ENCODE assay signal across 22 cellular contexts in the genomic region with DNA sequence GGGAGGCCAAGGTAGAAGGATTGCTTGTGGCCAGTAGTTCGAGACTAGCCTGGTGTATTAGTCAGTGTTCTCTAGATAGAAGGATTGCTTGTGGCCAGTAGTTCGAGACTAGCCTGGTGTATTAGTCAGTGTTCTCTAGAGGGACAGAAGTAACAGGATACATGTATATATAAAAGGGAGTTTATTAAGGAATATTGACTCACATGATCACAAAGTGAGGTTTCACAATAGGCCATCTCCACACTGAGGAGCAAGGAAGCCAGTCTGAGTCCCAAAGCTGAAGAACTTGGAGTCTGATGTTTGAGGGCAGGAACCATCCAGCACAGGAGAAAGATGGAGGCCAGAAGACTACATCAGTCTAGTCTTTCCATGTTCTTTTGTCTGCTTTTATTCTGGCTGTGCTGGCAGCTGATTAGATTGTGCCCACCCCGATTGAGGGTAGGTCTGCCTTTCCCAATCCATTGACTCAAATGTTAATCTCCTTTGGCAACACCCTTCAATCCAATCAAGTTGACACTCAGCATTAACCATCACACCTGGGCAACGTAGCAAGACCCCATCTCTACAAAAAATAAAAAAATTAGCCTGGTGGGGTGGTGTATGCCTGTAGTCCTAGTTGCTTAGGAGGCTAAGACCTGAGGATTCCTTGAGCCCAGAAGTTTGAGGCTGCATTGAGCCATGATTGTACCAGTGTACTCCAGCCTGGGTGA. TPM values are rescaled to one million over a fixed set of nuclear protein-coding genes. Genes with fewer than 3 reads are reported as not detected.
DNase-seq lines count a peak whose midpoint lies in the region; ATAC-seq, FAIRE-seq and TF ChIP-seq lines count a peak whose summit lies in the region.
"Had no signal": no experiment of that assay in that cellular context is flagged by ENCODE, and none has a peak within 500 bp of the region (broad histone marks: within the 10 kb centered on the region; RNA-seq: fewer than 3 reads in every experiment).

No MANE protein-coding gene starts in this region.

- POLR2A ChIA-PET in PC-3 (lab: Charles Lee; ENCODE audit: unreplicated experiment) = no interaction called here

- H4K20me1 ChIP-seq in PC-3 (ENCODE audit: low read length) = no peaks in the 10 kb centered on the region
- H4K20me1 ChIP-seq in Karpas-422 (ENCODE audit: insufficient read depth, low read depth, low read length) = peaks cover 9% of the 10 kb centered on the region; the same call in 1 of the 2 replicates

- intact Hi-C loops in PC-3 (cut with micrococcal nuclease) = no loop called here

- no peak overlapping the region for H2BK120ac ChIP-seq in trophoblast cell (ENCODE audit: insufficient read depth, low read length, poor library complexity)

- no peak overlapping the region for H2AK5ac ChIP-seq in trophoblast cell (ENCODE audit: low read length)

- no peak overlapping the region for H3K4me3 Mint-ChIP-seq in activated T-cell treated with anti-CD3 and anti-CD28 coated beads, Interleukin-2, amount 50 U/mL, for 72 hours
- H3K4me3 Mint-ChIP-seq: activated CD4-positive, alpha-beta T cell treated with anti-CD3 and anti-CD28 coated beads for 36 hours; activated CD8-positive, alpha-beta memory T cell treated with anti-CD3 and anti-CD28 coated beads, Interleukin-2, amount 10 ng/mL, durations not matched to agents 7 days and 5 days; activated naive CD4-positive, alpha-beta T cell treated with anti-CD3 and anti-CD28 coated beads, Interleukin-2, amount 10 ng/mL, durations not matched to agents 7 days and 5 days; natural killer cell had no signal

- no peaks in the 10 kb centered on the region for H3K27me3 Mint-ChIP-seq in activated T-cell treated with anti-CD3 and anti-CD28 coated beads, Interleukin-2, amount 50 U/mL, for 72 hours (ENCODE audit: low read depth)
- H3K27me3 Mint-ChIP-seq: activated CD4-positive, alpha-beta T cell treated with anti-CD3 and anti-CD28 coated beads for 36 hours; activated CD8-positive, alpha-beta memory T cell treated with anti-CD3 and anti-CD28 coated beads, Interleukin-2, amount 10 ng/mL, durations not matched to agents 7 days and 5 days; activated naive CD4-positive, alpha-beta T cell treated with anti-CD3 and anti-CD28 coated beads, Interleukin-2, amount 10 ng/mL, durations not matched to agents 7 days and 5 days; CD4-positive, CD25-positive, alpha-beta regulatory T cell had no signal

- H3K36me3 ChIP-seq in PC-3 (ENCODE audit: low read depth, low read length) (no peaks in the 10 kb centered on the region), trophoblast cell (ENCODE audit: control insufficient read depth in 1 of 2, insufficient read depth in 2 of 2, low read length in 2 of 2) (no peaks in the 10 kb centered on the region), Karpas-422 (ENCODE audit: insufficient read depth, low read length) (no peaks in the 10 kb centered on the region)
- H3K36me3 ChIP-seq: ovary had no signal

- H3F3A ChIP-seq in PC-3 (ENCODE audit: low read length, unreplicated experiment) = no peaks in the 10 kb centered on the region

- no peak overlapping the region for H3K27ac ChIP-seq in PC-3 (ENCODE audit: low read length)
- H3K27ac ChIP-seq in trophoblast cell (ENCODE audit: low read depth, low read length) = no peak overlapping the region
- H3K27ac ChIP-seq in Karpas-422 (ENCODE audit: low read length) = no peak overlapping the region
- H3K27ac ChIP-seq: ovary had no signal

- H2AFZ ChIP-seq in PC-3 (ENCODE audit: low read length) = no peak overlapping the region
- H2AFZ ChIP-seq in trophoblast cell (ENCODE audit: insufficient read depth, low read length, poor library complexity) = no peak overlapping the region
- no peak overlapping the region for H2AFZ ChIP-seq in Karpas-422 (ENCODE audit: low read length)

- peak; percentile 43; the same call in 1 of the 2 replicates for ATAC-seq in PC-3
- ATAC-seq in activated T-cell treated with anti-CD3 and anti-CD28 coated beads, Interleukin-2, amount 50 U/mL, for 72 hours (replicated peaks in 1 of 2) = no peak
- ATAC-seq: activated CD4-positive, alpha-beta T cell treated with anti-CD3 and anti-CD28 coated beads for 36 hours; activated CD8-positive, alpha-beta memory T cell treated with anti-CD3 and anti-CD28 coated beads, Interleukin-2, amount 10 ng/mL, durations not matched to agents 7 days and 5 days; natural killer cell; stimulated activated naive CD8-positive, alpha-beta T cell treated with anti-CD3 and anti-CD28 coated beads, Interleukin-15, Interleukin-2, amounts not matched to agents 100 U/mL and 50 U/mL, for 24 hours had no signal

- no peak overlapping the region for H3K27ac Mint-ChIP-seq in activated T-cell treated with anti-CD3 and anti-CD28 coated beads, Interleukin-2, amount 50 U/mL, for 72 hours
- H3K27ac Mint-ChIP-seq: activated CD4-positive, alpha-beta T cell treated with anti-CD3 and anti-CD28 coated beads for 36 hours; activated CD8-positive, alpha-beta memory T cell treated with anti-CD3 and anti-CD28 coated beads, Interleukin-2, amount 10 ng/mL, durations not matched to agents 7 days and 5 days; activated naive CD4-positive, alpha-beta T cell treated with anti-CD3 and anti-CD28 coated beads, Interleukin-2, amount 10 ng/mL, durations not matched to agents 7 days and 5 days; natural killer cell had no signal

- no peaks in the 10 kb centered on the region for H3K79me1 ChIP-seq in trophoblast cell (ENCODE audit: low read length)

- no peaks in the 10 kb centered on the region for H3K27me3 ChIP-seq in PC-3 (ENCODE audit: low read length)
- no peaks in the 10 kb centered on the region for H3K27me3 ChIP-seq in trophoblast cell (ENCODE audit: insufficient read depth, low read length)
- no peaks in the 10 kb centered on the region for H3K27me3 ChIP-seq in Karpas-422 (ENCODE audit: low read length)
- H3K27me3 ChIP-seq: ovary had no signal

- H4K91ac ChIP-seq in trophoblast cell (ENCODE audit: low read depth, low read length) = no peak overlapping the region

- H3K79me2 ChIP-seq in PC-3 (ENCODE audit: low read length) = peaks cover 38% of the 10 kb centered on the region
- H3K79me2 ChIP-seq in trophoblast cell (ENCODE audit: control insufficient read depth, insufficient read depth, low read length, poor library complexity) = peaks cover 2% of the 10 kb centered on the region
- H3K79me2 ChIP-seq in Karpas-422 (ENCODE audit: low read length) = peaks cover 98% of the 10 kb centered on the region

- peak overlapping the region; percentile 55 for H3K4ac ChIP-seq in trophoblast cell (ENCODE audit: low read depth, low read length)

- H3K9ac ChIP-seq in PC-3 (ENCODE audit: low read length) (no peak overlapping the region), trophoblast cell (ENCODE audit: low read length) (no peak overlapping the region), Karpas-422 (ENCODE audit: low read length) (no peak overlapping the region)

- CTCF ChIA-PET in PC-3 (lab: Charles Lee) = no interaction called here

- H3K9me3 Mint-ChIP-seq in activated T-cell treated with anti-CD3 and anti-CD28 coated beads, Interleukin-2, amount 50 U/mL, for 72 hours = peaks cover 0 to 2% of the 10 kb centered on the region in 2 donors
- H3K9me3 Mint-ChIP-seq: activated naive CD4-positive, alpha-beta T cell treated with anti-CD3 and anti-CD28 coated beads, Interleukin-2, amount 10 ng/mL, durations not matched to agents 7 days and 5 days; CD4-positive, CD25-positive, alpha-beta regulatory T cell; natural killer cell had no signal

- H4K12ac ChIP-seq in trophoblast cell (ENCODE audit: low read depth, low read length) = no peak overlapping the region

- TF ChIP-seq CTCF in PC-3 (conservative IDR thresholded peaks at IDR 0.05; ENCODE audit: low read depth, low read length) = no peak

- H3K4me1 Mint-ChIP-seq in activated T-cell treated with anti-CD3 and anti-CD28 coated beads, Interleukin-2, amount 50 U/mL, for 72 hours (ENCODE audit: low read depth) = peaks cover 21% of the 10 kb centered on the region

- no CpG with 5 or more reads among the region's 4 CpGs for WGBS in trophoblast cell (ENCODE audit: extremely low coverage, insufficient coverage, insufficient read length)

- H2BK5ac ChIP-seq in trophoblast cell (ENCODE audit: low read depth, low read length, poor library complexity) = no peak overlapping the region

- no peak for TF ChIP-seq POLR2A in H54 (IDR thresholded peaks at IDR 0.05; ENCODE audit: low read depth, low read length)

- no peak for DNase-seq in H54 (ENCODE audit: insufficient read length, low spot score)
- no peak for DNase-seq in PC-3
- DNase-seq in fibroblast of gingiva (ENCODE audit: low read depth) = peak; percentile 49
- no peak for DNase-seq in trophoblast cell
- DNase-seq in activated T-cell treated with anti-CD3 and anti-CD28 coated beads, Interleukin-2, amount 50 U/mL, for 72 hours = no peak
- DNase-seq in Karpas-422 = no peak
- DNase-seq in C1 segment of cervical spinal cord (lab: John Stamatoyannopoulos, UW) = no peak
- DNase-seq: activated CD4-positive, alpha-beta T cell treated with anti-CD3 and anti-CD28 coated beads for 36 hours; activated CD8-positive, alpha-beta memory T cell treated with anti-CD3 and anti-CD28 coated beads, Interleukin-2, amount 10 ng/mL, durations not matched to agents 7 days and 5 days; activated naive CD4-positive, alpha-beta T cell treated with anti-CD3 and anti-CD28 coated beads, Interleukin-2, amount 10 ng/mL, durations not matched to agents 7 days and 5 days; aorta; caudate nucleus; CD4-positive, CD25-positive, alpha-beta regulatory T cell; head of caudate nucleus; KG1; MV-4-11; natural killer cell; NCI-H146; ovary; RPMI8226; stimulated activated CD4-positive, alpha-beta T cell treated with anti-CD3 and anti-CD28 coated beads, Interleukin-4, amount 100 ng/mL, for 4 hours; stimulated activated naive CD8-positive, alpha-beta T cell treated with anti-CD3 and anti-CD28 coated beads, Interleukin-15, Interleukin-2, amounts not matched to agents 100 U/mL and 50 U/mL, for 24 hours had no signal

- H3K9me3 ChIP-seq in PC-3 (ENCODE audit: low read length) = no peaks in the 10 kb centered on the region
- no peaks in the 10 kb centered on the region for H3K9me3 ChIP-seq in trophoblast cell (ENCODE audit: insufficient read depth, low read depth, low read length)
- no peaks in the 10 kb centered on the region for H3K9me3 ChIP-seq in Karpas-422 (ENCODE audit: low read length)
- H3K9me3 ChIP-seq: ovary had no signal

- no peak overlapping the region for H3K18ac ChIP-seq in trophoblast cell (ENCODE audit: low read length)

- BruUV-seq in PC-3 (replicated peaks; lab: Mats Ljungman, UMichigan) = no TSS peak

- H4K8ac ChIP-seq in trophoblast cell (ENCODE audit: low read depth, low read length) = no peak overlapping the region

- H3K4me3 ChIP-seq in PC-3 (ENCODE audit: low read length) = no peak overlapping the region
- H3K4me3 ChIP-seq in trophoblast cell (ENCODE audit: low read depth, low read length) = no peak overlapping the region
- no peak overlapping the region for H3K4me3 ChIP-seq in Karpas-422 (ENCODE audit: low read length)
- H3K4me3 ChIP-seq: ovary had no signal

- no peak overlapping the region for H2BK12ac ChIP-seq in trophoblast cell (ENCODE audit: low read length)

- H3K4me2 ChIP-seq in PC-3 (ENCODE audit: low read length) (no peak overlapping the region), trophoblast cell (ENCODE audit: low read length) (no peak overlapping the region), Karpas-422 (ENCODE audit: low read depth, low read length, poor library complexity, severe bottlenecking) (no peak overlapping the region)

- FAIRE-seq in H54 (lab: Jason Lieb, UNC) = peak; percentile 71

- no peak overlapping the region for H3K14ac ChIP-seq in trophoblast cell (ENCODE audit: low read length)

- H3K9me2 ChIP-seq in PC-3 (replicated peaks; ENCODE audit: low read length) = no peaks in the 10 kb centered on the region
- H3K9me2 ChIP-seq in Karpas-422 (replicated peaks; ENCODE audit: insufficient read depth, low read length) = 0 out of 2 replicates have a peak, but pooled peaks cover 3% of the 10 kb centered on the region

- no peak overlapping the region for H3K23ac ChIP-seq in trophoblast cell (ENCODE audit: low read length)

- H3K4me1 ChIP-seq in PC-3 (ENCODE audit: insufficient read depth, low read length) (no peaks in the 10 kb centered on the region), trophoblast cell (ENCODE audit: control insufficient read depth in 1 of 2, insufficient read depth in 2 of 2, low read length in 2 of 2) (no peaks in the 10 kb centered on the region), Karpas-422 (ENCODE audit: low read length) (no peaks in the 10 kb centered on the region)

- no peaks in the 10 kb centered on the region for H3K36me3 Mint-ChIP-seq in activated T-cell treated with anti-CD3 and anti-CD28 coated beads, Interleukin-2, amount 50 U/mL, for 72 hours (ENCODE audit: insufficient read depth in 2 of 2)
- H3K36me3 Mint-ChIP-seq: natural killer cell had no signal

RNA-seq across cellular contexts. Expression of a gene that starts 33.3 kb away (rescaled TPM):
- total RNA-seq in PC-3 (2014; rRNA removed) = 38.1 and 38.3 TPM in 2 replicates
- 32.8 and 33.8 TPM in 2 replicates for polyA plus RNA-seq in trophoblast cell (2013)
- 10 to 100 TPM; 79.2 to 82.2 TPM for total RNA-seq in activated T-cell treated with anti-CD3 and anti-CD28 coated beads, Interleukin-2, amount 50 U/mL, for 72 hours
- total RNA-seq in Karpas-422 (2014; rRNA removed; shearing (Covaris generic); ENCODE audit: low replicate concordance) = 61.1 and 74.8 TPM in 2 replicates
